Comparison of ENCODE assay signal across 14 cellular contexts in genomic region chr12:92076106-92076505, GRCh38.
DNase-seq lines count a peak whose midpoint lies in the region; ATAC-seq lines count a peak whose summit lies in the region.
"Had no signal": no experiment of that assay in that cellular context is flagged by ENCODE, and none has a peak within 500 bp of the region (broad histone marks: within the 10 kb centered on the region; RNA-seq: fewer than 3 reads in every experiment).

No MANE protein-coding gene starts in this region.

- H2AK5ac ChIP-seq in mesenchymal stem cell (ENCODE audit: low read length, severe bottlenecking), result no peak overlapping the region

- peaks cover 23% of the 10 kb centered on the region for H3K36me3 Mint-ChIP-seq in activated naive CD8-positive, alpha-beta T cell
- peaks cover 17% of the 10 kb centered on the region for H3K36me3 Mint-ChIP-seq in activated naive CD8-positive, alpha-beta T cell treated with anti-CD3 and anti-CD28 coated beads, Interleukin-2, amount 50 U/mL, for 24 hours (ENCODE audit: low read depth)

- no peak overlapping the region for H3K18ac ChIP-seq in mesenchymal stem cell (ENCODE audit: low read depth in 1 of 2, low read length in 2 of 2)

- no peaks in the 10 kb centered on the region for H3K27me3 ChIP-seq in mesenchymal stem cell (ENCODE audit: control insufficient read depth in 1 of 2, insufficient read depth in 1 of 2, low read length in 2 of 2)
- H3K27me3 ChIP-seq in subcutaneous abdominal adipose tissue (ENCODE audit: control insufficient read depth in 5 of 5, insufficient read depth in 4 of 5, low read length in 5 of 5), result no peaks in the 10 kb centered on the region
- H3K27me3 ChIP-seq: left lung had no signal

- H3K27ac ChIP-seq in SK-N-MC (peak overlapping the region; percentile 99), mesenchymal stem cell (ENCODE audit: low read length, poor library complexity, severe bottlenecking) (peak overlapping the region; percentile 64), subcutaneous abdominal adipose tissue (ENCODE audit: low read depth, low read length) (peak overlapping the region; percentile 43)

- no peak overlapping the region for H2BK5ac ChIP-seq in mesenchymal stem cell (ENCODE audit: low read depth, low read length, poor library complexity, severe bottlenecking)

- no peaks in the 10 kb centered on the region for H3K9me3 Mint-ChIP-seq in activated naive CD8-positive, alpha-beta T cell (ENCODE audit: low read depth)
- H3K9me3 Mint-ChIP-seq in activated naive CD8-positive, alpha-beta T cell treated with anti-CD3 and anti-CD28 coated beads, Interleukin-2, amount 50 U/mL, for 24 hours, result peaks cover 10% of the 10 kb centered on the region

- peaks cover 72% of the 10 kb centered on the region for H3K4me1 Mint-ChIP-seq in activated naive CD8-positive, alpha-beta T cell (ENCODE audit: low read depth)
- peaks cover 77% of the 10 kb centered on the region for H3K4me1 Mint-ChIP-seq in activated naive CD8-positive, alpha-beta T cell treated with anti-CD3 and anti-CD28 coated beads, Interleukin-2, amount 50 U/mL, for 24 hours

- H3K4ac ChIP-seq in mesenchymal stem cell (ENCODE audit: low read depth in 1 of 2, low read length in 2 of 2), result no peak overlapping the region

- no peaks in the 10 kb centered on the region for H3K36me3 ChIP-seq in SK-N-MC (ENCODE audit: insufficient read depth, low read length)
- H3K36me3 ChIP-seq in mesenchymal stem cell (ENCODE audit: control insufficient read depth in 1 of 2, insufficient read depth in 2 of 2, low read depth in 1 of 2, low read length in 2 of 2), result no peaks in the 10 kb centered on the region
- no peaks in the 10 kb centered on the region for H3K36me3 ChIP-seq in subcutaneous abdominal adipose tissue (ENCODE audit: control insufficient read depth in 5 of 5, insufficient read depth in 5 of 5, low read length in 5 of 5)
- H3K36me3 ChIP-seq: left lung had no signal

- H2BK15ac ChIP-seq in mesenchymal stem cell (ENCODE audit: low read depth, poor library complexity, severe bottlenecking), result no peak overlapping the region

- H3K4me3 Mint-ChIP-seq in activated naive CD8-positive, alpha-beta T cell, result peak overlapping the region; percentile 1
- no peak overlapping the region for H3K4me3 Mint-ChIP-seq in activated naive CD8-positive, alpha-beta T cell treated with anti-CD3 and anti-CD28 coated beads, Interleukin-2, amount 50 U/mL, for 24 hours
- H3K4me3 Mint-ChIP-seq: activated naive CD4-positive, alpha-beta T cell treated with anti-CD3 and anti-CD28 coated beads for 36 hours had no signal

- no peak for DNase-seq in activated naive CD8-positive, alpha-beta T cell treated with anti-CD3 and anti-CD28 coated beads, Interleukin-2, amount 50 U/mL, for 24 hours
- DNase-seq in SK-N-MC (ENCODE audit: low read depth, low spot score), result no peak
- DNase-seq in mesenchymal stem cell, result no peak
- no peak for DNase-seq in NCI-H446 treated with DMSO at 0.1 percent for 48 hours (lab: John Stamatoyannopoulos, UW)
- no peak for DNase-seq in activated CD8-positive, alpha-beta memory T cell treated with anti-CD3 and anti-CD28 coated beads for 24 hours
- DNase-seq: activated naive CD4-positive, alpha-beta T cell treated with anti-CD3 and anti-CD28 coated beads for 36 hours; activated T-cell treated with anti-CD3 and anti-CD28 coated beads for 4 hours; left lung; NCI-H146; stimulated activated CD8-positive, alpha-beta memory T cell treated with anti-CD3 and anti-CD28 coated beads, Interleukin-4, amount 100 ng/mL, for 48 hours had no signal

- H4K91ac ChIP-seq in mesenchymal stem cell (ENCODE audit: low read length), result no peak overlapping the region

- H4K8ac ChIP-seq in mesenchymal stem cell (ENCODE audit: low read length), result no peak overlapping the region

- H3K23ac ChIP-seq in mesenchymal stem cell (ENCODE audit: low read length in 2 of 2), result no peak overlapping the region

- no peaks in the 10 kb centered on the region for H3K79me1 ChIP-seq in mesenchymal stem cell (replicated peaks; ENCODE audit: low read length, poor library complexity, severe bottlenecking)

- H3K4me2 ChIP-seq in mesenchymal stem cell (ENCODE audit: low read length, poor library complexity, severe bottlenecking), result no peak overlapping the region

- no peaks in the 10 kb centered on the region for H3K4me1 ChIP-seq in mesenchymal stem cell (ENCODE audit: control insufficient read depth, insufficient read depth, low read depth, low read length)
- peaks cover 3 to 30% (median 16%) of the 10 kb centered on the region in 5 donors for H3K4me1 ChIP-seq in subcutaneous abdominal adipose tissue (ENCODE audit: control insufficient read depth in 5 of 5, insufficient read depth in 5 of 5, low read length in 5 of 5)

- H3K9me3 ChIP-seq in SK-N-MC (ENCODE audit: low read depth, low read length), result no peaks in the 10 kb centered on the region
- no peaks in the 10 kb centered on the region for H3K9me3 ChIP-seq in mesenchymal stem cell (ENCODE audit: control insufficient read depth, low read length)
- H3K9me3 ChIP-seq in subcutaneous abdominal adipose tissue (ENCODE audit: control insufficient read depth in 5 of 5, low read length in 5 of 5), result no peaks in the 10 kb centered on the region
- H3K9me3 ChIP-seq: left lung had no signal

- no peak overlapping the region for H3K9ac ChIP-seq in SK-N-MC (ENCODE audit: insufficient read length)
- H3K9ac ChIP-seq in mesenchymal stem cell (ENCODE audit: low read length), result no peak overlapping the region
- H3K9ac ChIP-seq in subcutaneous abdominal adipose tissue (ENCODE audit: low read length in 5 of 5), result no peak overlapping the region

- no peak overlapping the region for H2BK120ac ChIP-seq in mesenchymal stem cell (ENCODE audit: low read depth, low read length)

- H2BK12ac ChIP-seq in mesenchymal stem cell (ENCODE audit: low read length in 2 of 2), result no peak overlapping the region

- H3K4me3 ChIP-seq in SK-N-MC (no peak overlapping the region), mesenchymal stem cell (ENCODE audit: insufficient read depth in 1 of 2, low read depth in 1 of 2, low read length in 2 of 2) (no peak overlapping the region), subcutaneous abdominal adipose tissue (ENCODE audit: low read depth in 1 of 5, low read length in 5 of 5) (no peak overlapping the region)
- H3K4me3 ChIP-seq: left lung had no signal

- H3K27me3 Mint-ChIP-seq in activated naive CD8-positive, alpha-beta T cell, result no peaks in the 10 kb centered on the region
- no peaks in the 10 kb centered on the region for H3K27me3 Mint-ChIP-seq in activated naive CD8-positive, alpha-beta T cell treated with anti-CD3 and anti-CD28 coated beads, Interleukin-2, amount 50 U/mL, for 24 hours

- no peak overlapping the region for H2AFZ ChIP-seq in mesenchymal stem cell (ENCODE audit: low read depth, low read length)

- no peak overlapping the region for H3K14ac ChIP-seq in mesenchymal stem cell (ENCODE audit: low read length in 2 of 2)

- no peak for ATAC-seq in activated naive CD8-positive, alpha-beta T cell treated with anti-CD3 and anti-CD28 coated beads, Interleukin-2, amount 50 U/mL, for 24 hours
- no peak for ATAC-seq in GM21447 (IDR thresholded peaks at IDR 0.05; ENCODE audit: unreplicated experiment)
- ATAC-seq: esophagus mucosa had no signal

- no peak overlapping the region for H3K27ac Mint-ChIP-seq in activated naive CD8-positive, alpha-beta T cell
- no peak overlapping the region for H3K27ac Mint-ChIP-seq in activated naive CD8-positive, alpha-beta T cell treated with anti-CD3 and anti-CD28 coated beads, Interleukin-2, amount 50 U/mL, for 24 hours
- H3K27ac Mint-ChIP-seq: activated naive CD4-positive, alpha-beta T cell treated with anti-CD3 and anti-CD28 coated beads for 36 hours had no signal

Comparison
In these comparisons a context has a peak if more than half of its experiments do, and no peak if none do; other contexts are left out.
1. H3K27ac ChIP-seq: peak in every context shown above with its lines; median percentile 99 in SK-N-MC; 64 in mesenchymal stem cell; 43 in subcutaneous abdominal adipose tissue.